8 cellular contexts compared by ENCODE assay signal in the genomic region with DNA sequence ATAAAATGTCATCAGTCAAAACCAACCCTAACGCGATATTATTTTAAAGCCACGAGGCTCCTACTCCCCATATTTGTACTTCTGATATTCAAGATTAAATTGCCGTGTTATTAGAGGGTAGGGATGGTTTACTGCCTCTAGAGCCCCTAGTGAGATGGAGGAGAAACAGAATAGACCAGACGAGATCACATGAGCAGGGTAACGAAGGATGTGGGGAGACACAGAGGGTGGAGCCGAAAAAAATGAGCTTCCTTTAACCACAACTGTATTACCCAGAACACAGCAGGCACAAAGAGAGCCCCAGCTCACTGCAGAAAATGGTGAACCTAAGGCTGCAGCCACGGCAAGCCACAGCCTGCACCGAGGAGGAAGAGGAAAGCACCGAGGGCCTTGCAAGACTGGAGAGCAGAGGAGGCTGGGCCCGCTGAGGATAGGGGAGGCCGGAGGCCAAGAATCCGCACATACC. TPM values are rescaled to one million over a fixed set of nuclear protein-coding genes. Genes with fewer than 3 reads are reported as not detected.
DNase-seq lines count a peak whose midpoint lies in the region; ATAC-seq and TF ChIP-seq lines count a peak whose summit lies in the region.

No MANE protein-coding gene starts in this region.

- peak overlapping the region in 1 of 4 donors; percentile 11 for H3K27ac ChIP-seq in sigmoid colon

- CTCF ChIA-PET in activated CD4-positive, alpha-beta memory T cell treated with anti-CD3 and anti-CD28 coated beads for 36 hours (lab: Charles Lee), result interaction anchor here (0.9 to 2.8 kb wide), 8 partner anchors 9 to 265 kb away, joined by 3 to 14 read pairs (median 4); partner anchors contain the start of gene LUC7L2

- no peaks in the 10 kb centered on the region for H3K9me3 ChIP-seq in sigmoid colon

- ATAC-seq in GM21576 (IDR thresholded peaks at IDR 0.05; ENCODE audit: unreplicated experiment), result peak; percentile 99

- no peaks in the 10 kb centered on the region for H3K36me3 ChIP-seq in sigmoid colon

- DNase-seq in GF-D8 (lab: John Stamatoyannopoulos, UW), result peak; percentile 94
- peak; percentile 38 for DNase-seq in KG1 (lab: John Stamatoyannopoulos, UW)
- peak; percentile 85 for DNase-seq in activated CD4-positive, alpha-beta memory T cell treated with anti-CD3 and anti-CD28 coated beads for 36 hours
- no peak for DNase-seq in glutamatergic neuron
- DNase-seq in stimulated activated naive CD4-positive, alpha-beta T cell (lab: John Stamatoyannopoulos, UW), result peak; percentile 74 to 95 (median 85)
- DNase-seq in NCI-H345 treated with DMSO at 0.1 percent for 48 hours (lab: John Stamatoyannopoulos, UW; ENCODE audit: unreplicated experiment), result no peak
- no peak for DNase-seq in sigmoid colon

- H3K4me1 ChIP-seq in sigmoid colon, result peaks cover 0 to 14% (median 6%) of the 10 kb centered on the region in 4 donors

- H3K4me3 Mint-ChIP-seq in activated CD4-positive, alpha-beta memory T cell treated with anti-CD3 and anti-CD28 coated beads for 36 hours, result peak overlapping the region; percentile 71
- H3K4me3 Mint-ChIP-seq in glutamatergic neuron (ENCODE audit: unreplicated experiment), result peak overlapping the region; percentile 17

- peaks cover 86% of the 10 kb centered on the region for H3K4me1 Mint-ChIP-seq in activated CD4-positive, alpha-beta memory T cell treated with anti-CD3 and anti-CD28 coated beads for 36 hours (ENCODE audit: low read depth)
- peaks cover 25% of the 10 kb centered on the region for H3K4me1 Mint-ChIP-seq in glutamatergic neuron (ENCODE audit: low read depth, unreplicated experiment)

- TF ChIP-seq EP300 in sigmoid colon (IDR thresholded peaks at IDR 0.05), result no peak

- H3K4me3 ChIP-seq in sigmoid colon, result no peak overlapping the region

- H3K36me3 Mint-ChIP-seq in activated CD4-positive, alpha-beta memory T cell treated with anti-CD3 and anti-CD28 coated beads for 36 hours, result peaks cover 69% of the 10 kb centered on the region
- H3K36me3 Mint-ChIP-seq in glutamatergic neuron (ENCODE audit: unreplicated experiment), result peaks cover 5% of the 10 kb centered on the region

- POLR2A ChIA-PET in activated CD4-positive, alpha-beta memory T cell treated with anti-CD3 and anti-CD28 coated beads for 36 hours (lab: Charles Lee), result interaction anchor here (0.6 to 3.2 kb wide), 16 partner anchors 8 to 265 kb away, joined by 3 to 55 read pairs (median 4); partner anchors contain the start of genes LUC7L2 and ZC3HAV1

- H3K27me3 Mint-ChIP-seq in activated CD4-positive, alpha-beta memory T cell treated with anti-CD3 and anti-CD28 coated beads for 36 hours, result no peaks in the 10 kb centered on the region
- H3K27me3 Mint-ChIP-seq in glutamatergic neuron (ENCODE audit: unreplicated experiment), result no peaks in the 10 kb centered on the region

- peak overlapping the region; percentile 87 for H3K27ac Mint-ChIP-seq in activated CD4-positive, alpha-beta memory T cell treated with anti-CD3 and anti-CD28 coated beads for 36 hours
- H3K27ac Mint-ChIP-seq in glutamatergic neuron (ENCODE audit: unreplicated experiment), result no peak overlapping the region

- TF ChIP-seq POLR2A in sigmoid colon (IDR thresholded peaks at IDR 0.05), result no peak

- 44 to 80% methylated on average over 13 of the region's 13 CpGs for WGBS in sigmoid colon, 2 donors

- H3K9me3 Mint-ChIP-seq in activated CD4-positive, alpha-beta memory T cell treated with anti-CD3 and anti-CD28 coated beads for 36 hours, result no peaks in the 10 kb centered on the region
- peaks cover 3% of the 10 kb centered on the region for H3K9me3 Mint-ChIP-seq in glutamatergic neuron (ENCODE audit: unreplicated experiment)

- TF ChIP-seq CTCF in glutamatergic neuron (IDR thresholded peaks at IDR 0.05; ENCODE audit: partially characterized antibody, unreplicated experiment) (no peak), sigmoid colon (IDR thresholded peaks at IDR 0.05) (no peak)

- H3K27me3 ChIP-seq in sigmoid colon, result no peaks in the 10 kb centered on the region

- intact Hi-C loops in activated CD4-positive, alpha-beta memory T cell treated with anti-CD3 and anti-CD28 coated beads for 36 hours (cut with micrococcal nuclease), result loop anchor here (1.0 to 2.0 kb wide), 4 partner anchors 9 to 246 kb away; partner anchors contain the start of genes FMC1 and ZC3HAV1
- intact Hi-C loops in sigmoid colon (cut with DNase I), result no loop called here

RNA-seq across cellular contexts. Expression of gene ZC3HAV1, which starts 14.3 kb away (rescaled TPM):
- 10 to 100 TPM; 99.3 to 99.6 TPM for total RNA-seq in activated CD4-positive, alpha-beta memory T cell treated with anti-CD3 and anti-CD28 coated beads for 36 hours
- total RNA-seq in glutamatergic neuron (ENCODE audit: unreplicated experiment), result 13.5 TPM
- total RNA-seq in sigmoid colon, result 10 to 100 TPM; 23.4 to 29.1 (median 26.1) TPM
- 10 to 100 TPM in 2 of 3 donors, 1 to 10 TPM in 1; 4.2 to 20.5 (median 10.6) TPM for polyA plus RNA-seq in sigmoid colon

RNA-seq across cellular contexts. Expression of gene ZC3HAV1L, which starts 59.4 kb away (rescaled TPM):
- 10 to 100 TPM; 11.8 to 14.7 TPM for total RNA-seq in activated CD4-positive, alpha-beta memory T cell treated with anti-CD3 and anti-CD28 coated beads for 36 hours
- 5.8 TPM for total RNA-seq in glutamatergic neuron (ENCODE audit: unreplicated experiment)
- 10 to 100 TPM; 11.8 to 27.7 (median 17.0) TPM for total RNA-seq in sigmoid colon
- polyA plus RNA-seq in sigmoid colon, result 1 to 10 TPM in 1 of 3 donors, under 1 TPM in 1, not detected in 1; 0.92 to 1.9 TPM

Comparison
In these comparisons a context has a peak if more than half of its experiments do, and no peak if none do; other contexts are left out.
1. DNase-seq: peak in GF-D8 (single experiment), KG1 (single experiment), activated CD4-positive, alpha-beta memory T cell treated with anti-CD3 and anti-CD28 coated beads for 36 hours (single experiment) and stimulated activated naive CD4-positive, alpha-beta T cell (6 of 6); none in glutamatergic neuron (single experiment), NCI-H345 treated with DMSO at 0.1 percent for 48 hours (single experiment) and sigmoid colon (single experiment).